In genomic region chr17:4733073-4733531, GRCh38 we compare ENCODE assay signal across 1 cellular context.
TF ChIP-seq lines count a peak whose summit lies in the region.

No MANE protein-coding gene starts in this region.

TF ChIP-seq in GM12878, 131 proteins besides CTCF, POLR2A, EP300 and RAD21:
- no peak for TF ChIP-seq ZSCAN29 (IDR thresholded peaks at IDR 0.05)
- TF ChIP-seq PAX5 (IDR thresholded peaks at IDR 0.05; ENCODE audit: borderline replicate concordance, low read depth, low read length) = no peak; the same call in 1 of the 2 replicates
- peak; percentile 67 for TF ChIP-seq PKNOX1 (IDR thresholded peaks at IDR 0.05)
- no peak for TF ChIP-seq MTA2 (IDR thresholded peaks at IDR 0.05; ENCODE audit: low read depth)
- no peak for TF ChIP-seq ZNF274 (IDR thresholded peaks at IDR 0.05; ENCODE audit: insufficient read depth, insufficient read length)
- TF ChIP-seq DPF2 (IDR thresholded peaks at IDR 0.05) = peak; percentile 30; the same call in 1 of the 2 replicates
- TF ChIP-seq IKZF1 (conservative IDR thresholded peaks at IDR 0.05) = peak; percentile 59
- no peak for TF ChIP-seq BACH1 (IDR thresholded peaks at IDR 0.05; ENCODE audit: borderline replicate concordance)
- TF ChIP-seq RUNX3 (IDR thresholded peaks at IDR 0.05; ENCODE audit: low read length) = peak; percentile 56; the same call in 1 of the 2 replicates
- TF ChIP-seq PML (IDR thresholded peaks at IDR 0.05; ENCODE audit: low read length) = no peak
- peak; percentile 96 for TF ChIP-seq SPI1 (IDR thresholded peaks at IDR 0.05; ENCODE audit: borderline replicate concordance, insufficient read depth, low read depth, low read length)
- TF ChIP-seq MEF2A (IDR thresholded peaks at IDR 0.05; ENCODE audit: insufficient read depth, low read depth, low read length) = no peak
- TF ChIP-seq SMC3 (IDR thresholded peaks at IDR 0.05; ENCODE audit: borderline replicate concordance, low read length) = peak; percentile 45; the same call in 1 of the 2 replicates
- 0 out of 2 replicates have a peak, but pooled peaks have one; percentile 28 for TF ChIP-seq IRF4 (IDR thresholded peaks at IDR 0.05; ENCODE audit: low read depth, low read length)
- TF ChIP-seq ZBTB33 (IDR thresholded peaks at IDR 0.05) = no peak
- no peak for TF ChIP-seq MYB (IDR thresholded peaks at IDR 0.05; ENCODE audit: borderline replicate concordance, low read depth, low read length)
- no peak for TF ChIP-seq HSF1 (IDR thresholded peaks at IDR 0.05; ENCODE audit: low read depth, low read length)
- peak; percentile 55 to 60; a peak in 2 of 4 replicates for TF ChIP-seq IKZF2 (IDR thresholded peaks at IDR 0.05)
- TF ChIP-seq ATF7 (IDR thresholded peaks at IDR 0.05; ENCODE audit: low read depth) = peak; percentile 31; the same call in 1 of the 2 replicates
- peak; percentile 64 for TF ChIP-seq EED (IDR thresholded peaks at IDR 0.05; ENCODE audit: low read depth)
- no peak for TF ChIP-seq TCF7 (IDR thresholded peaks at IDR 0.05; ENCODE audit: borderline replicate concordance)
- 0 out of 2 replicates have a peak, but pooled peaks have one; percentile 32 for TF ChIP-seq YY1 (IDR thresholded peaks at IDR 0.05; ENCODE audit: low read depth, low read length)
- TF ChIP-seq CUX1 (IDR thresholded peaks at IDR 0.05; ENCODE audit: insufficient replicate concordance, low read depth, low read length) = no peak
- no peak for TF ChIP-seq ZNF592 (IDR thresholded peaks at IDR 0.05)
- TF ChIP-seq ZBTB40 (IDR thresholded peaks at IDR 0.05; ENCODE audit: borderline replicate concordance) = no peak
- peak in 1 of 2 experiments; percentile 62; a peak in 1 of 4 replicates for TF ChIP-seq ETV6 (conservative IDR thresholded peaks at IDR 0.05 in 1 of 2, IDR thresholded peaks at IDR 0.05 in 1 of 2; ENCODE audit: borderline replicate concordance in 1 of 2, low read depth in 1 of 2)
- 0 out of 2 replicates have a peak, but pooled peaks have one; percentile 59 for TF ChIP-seq LARP7 (IDR thresholded peaks at IDR 0.05)
- TF ChIP-seq SRF (IDR thresholded peaks at IDR 0.05; ENCODE audit: low read depth in 2 of 2, low read length in 2 of 2) = 0 out of 4 replicates have a peak, but pooled peaks of 1 of the 2 experiments have one; percentile 6
- peak; percentile 78; the same call in 1 of the 2 replicates for TF ChIP-seq MLLT1 (IDR thresholded peaks at IDR 0.05)
